In genomic region chr10:4511559-4511958, GRCh38 we compare ENCODE assay signal across 17 cellular contexts.
A peak's percentile ranks its signal among the peaks of the same experiment; 100 is the strongest.
DNase-seq lines count a peak whose midpoint lies in the region; ATAC-seq and TF ChIP-seq lines count a peak whose summit lies in the region.
"Had no signal": no experiment of that assay in that cellular context is flagged by ENCODE, and none has a peak within 500 bp of the region (broad histone marks: within the 10 kb centered on the region; RNA-seq: fewer than 3 reads in every experiment).

No MANE protein-coding gene starts in this region.

- in situ Hi-C loops in astrocyte of the spinal cord (cut with HindIII; ENCODE audit: low sequenced_read_pairs) = no loop called here

- H3K27ac Mint-ChIP-seq in HFFc6 (peak overlapping the region; percentile 20), immature natural killer cell (no peak overlapping the region)

- H3K4me1 Mint-ChIP-seq in HFFc6 (ENCODE audit: low read depth) = peaks cover 54% of the 10 kb centered on the region
- no peaks in the 10 kb centered on the region for H3K4me1 Mint-ChIP-seq in immature natural killer cell

- H3K4me3 Mint-ChIP-seq in HFFc6 (no peak overlapping the region), immature natural killer cell (no peak overlapping the region)
- H3K4me3 Mint-ChIP-seq: CD4-positive, CD25-positive, alpha-beta regulatory T cell had no signal

- no peaks in the 10 kb centered on the region; the same call in 1 of the 2 replicates for H3K36me3 Mint-ChIP-seq in HFFc6 (ENCODE audit: low read depth)
- H3K36me3 Mint-ChIP-seq in immature natural killer cell = peaks cover 0 to 4% (median 0%) of the 10 kb centered on the region in 3 donors
- H3K36me3 Mint-ChIP-seq: CD4-positive, CD25-positive, alpha-beta regulatory T cell had no signal

- no peak for ATAC-seq in HG02981 (IDR thresholded peaks at IDR 0.05; ENCODE audit: unreplicated experiment)
- ATAC-seq: GM12878, HCT116, HepG2 had no signal

- no peaks in the 10 kb centered on the region for H3K9me3 Mint-ChIP-seq in HFFc6
- H3K9me3 Mint-ChIP-seq in immature natural killer cell = peaks cover 0 to 1% (median 0%) of the 10 kb centered on the region in 6 donors
- H3K9me3 Mint-ChIP-seq: CD4-positive, CD25-positive, alpha-beta regulatory T cell had no signal

- DNase-seq in AG08395 (ENCODE audit: low spot score) = peak; percentile 31
- DNase-seq in HFFc6 = no peak
- peak; percentile 35 for DNase-seq in astrocyte of the spinal cord (ENCODE audit: low read depth, low spot score)
- DNase-seq in fibroblast of the conjunctiva (ENCODE audit: low read depth) = peak; percentile 38
- no peak for DNase-seq in immature natural killer cell
- DNase-seq in T-helper 9 cell = no peak
- DNase-seq in UCSD-AML1 (lab: John Stamatoyannopoulos, UW; ENCODE audit: unreplicated experiment) = no peak
- DNase-seq: CD4-positive, CD25-positive, alpha-beta regulatory T cell; DMS53; Karpas-422; NCI-H2029; NCI-H510A; NCI-H82 had no signal

- H3K27me3 Mint-ChIP-seq in HFFc6 (ENCODE audit: insufficient read depth) = peaks cover 2% of the 10 kb centered on the region; the same call in 1 of the 2 replicates
- peaks cover 0 to 12% (median 2%) of the 10 kb centered on the region in 3 donors for H3K27me3 Mint-ChIP-seq in immature natural killer cell (ENCODE audit: low read depth in 3 of 3)

- H3K4me3 ChIP-seq in astrocyte of the spinal cord (ENCODE audit: low read depth, low read length) = no peak overlapping the region
- H3K4me3 ChIP-seq: GM12878 had no signal

- no peak for TF ChIP-seq CTCF in HFFc6 (IDR thresholded peaks at IDR 0.05)
- no peak for TF ChIP-seq CTCF in astrocyte of the spinal cord (IDR thresholded peaks at IDR 0.05; ENCODE audit: low read depth, low read length)

Comparison
In these comparisons a context has a peak if more than half of its experiments do, and no peak if none do; other contexts are left out.
1. DNase-seq: peak in AG08395 (single experiment), astrocyte of the spinal cord (single experiment) and fibroblast of the conjunctiva (single experiment); none in HFFc6 (single experiment), immature natural killer cell (0 of 3), T-helper 9 cell (single experiment) and UCSD-AML1 (single experiment).